8 cellular contexts compared by ENCODE assay signal in the genomic region with DNA sequence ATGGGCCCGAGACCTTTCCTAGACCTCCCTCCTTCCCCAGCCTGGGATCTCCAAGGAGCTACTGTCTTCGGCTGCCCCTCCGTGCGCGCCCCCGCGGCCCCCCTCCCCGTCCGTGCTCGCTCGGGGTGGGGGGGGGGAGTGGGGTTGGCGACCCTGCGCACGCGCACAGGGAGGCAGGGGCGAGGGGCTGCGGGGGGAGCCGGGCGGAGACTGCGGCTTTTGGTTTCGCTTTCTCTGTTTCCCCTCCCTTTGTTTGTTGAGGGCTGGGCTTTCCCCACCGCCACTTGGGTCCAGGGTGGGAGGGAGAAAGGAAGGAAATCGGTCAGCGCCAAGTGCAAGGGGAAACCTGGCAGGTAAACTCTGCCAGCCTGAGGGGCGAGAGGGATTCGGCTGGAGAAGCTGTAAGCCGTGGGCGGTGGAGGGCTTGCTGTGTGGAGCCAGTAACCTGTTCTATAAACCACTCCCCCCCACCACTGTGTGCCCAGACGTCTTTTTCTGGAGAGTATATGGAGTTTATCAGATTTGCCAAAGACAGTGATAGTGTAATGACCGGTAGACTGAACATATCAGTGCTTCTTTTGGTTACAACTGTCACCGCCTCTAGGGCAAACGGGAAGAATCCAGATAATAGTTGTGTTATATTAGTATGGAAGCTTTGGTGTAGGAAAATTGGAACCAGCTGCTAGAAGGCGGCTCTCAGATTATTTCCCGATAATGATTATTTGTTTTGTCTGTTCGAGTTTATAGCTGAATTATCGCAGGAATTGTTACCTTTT. TPM values are rescaled to one million over a fixed set of nuclear protein-coding genes. Genes with fewer than 3 reads are reported as not detected.
A peak's percentile ranks its signal among the peaks of the same experiment; 100 is the strongest.
DNase-seq lines count a peak whose midpoint lies in the region; ATAC-seq and TF ChIP-seq lines count a peak whose summit lies in the region.

No MANE protein-coding gene starts in this region.

- peak overlapping the region; percentile 99 for H3K9ac ChIP-seq in Loucy (ENCODE audit: low read depth, low read length, poor library complexity, severe bottlenecking)

- WGBS in adipose tissue, 3 donors, result 1 to 3% (median 2%) methylated on average over 24 to 36 of the region's 36 CpGs
- WGBS in aorta, 2 donors, result 1% methylated on average over 31 to 36 of the region's 36 CpGs

- H3K4me2 ChIP-seq in Loucy (ENCODE audit: low read depth, low read length, poor library complexity, severe bottlenecking), result peak overlapping the region; percentile 89

- peaks cover 34% of the 10 kb centered on the region for H3K36me3 ChIP-seq in Loucy (ENCODE audit: insufficient read depth, low read length)
- H3K36me3 ChIP-seq in right atrium auricular region, result peaks cover 26% of the 10 kb centered on the region
- no peaks in the 10 kb centered on the region for H3K36me3 ChIP-seq in aorta (ENCODE audit: control insufficient read depth in 1 of 2, insufficient read depth in 2 of 2, low read length in 1 of 2)

- H3K27me3 ChIP-seq in Loucy (ENCODE audit: insufficient read depth, low read length, poor library complexity, severe bottlenecking) (peaks cover 4% of the 10 kb centered on the region), right atrium auricular region (no peaks in the 10 kb centered on the region), aorta (ENCODE audit: control insufficient read depth in 1 of 2, insufficient read depth in 2 of 2, low read length in 1 of 2) (no peaks in the 10 kb centered on the region)

- DNase-seq in EH (ENCODE audit: low read depth) (peak; percentile 57), H4 (ENCODE audit: low spot score) (peak; percentile 44), T-helper 1 cell (peak; percentile 71 to 80 (median 77)), right atrium auricular region (ENCODE audit: low spot score) (no peak), renal cortical epithelial cell (ENCODE audit: low read depth) (peak; percentile 29), aorta (peak; percentile 73 to 84)

- TF ChIP-seq CTCF in Loucy (conservative IDR thresholded peaks at IDR 0.05; ENCODE audit: low read length) (no peak), right atrium auricular region (IDR thresholded peaks at IDR 0.05) (no peak)

- H3F3A ChIP-seq in Loucy (ENCODE audit: low read depth), result no peaks in the 10 kb centered on the region

- H3K9me2 ChIP-seq in Loucy (replicated peaks; ENCODE audit: low read depth, low read length), result no peaks in the 10 kb centered on the region

- ATAC-seq in aorta (ENCODE audit: low FRiP score), result peak; percentile 82

- peaks cover 80% of the 10 kb centered on the region for H3K79me2 ChIP-seq in Loucy (ENCODE audit: insufficient read depth, low read length)

- H3K4me1 ChIP-seq in Loucy (ENCODE audit: insufficient read depth, low read length, poor library complexity, severe bottlenecking) (peaks cover 54% of the 10 kb centered on the region), right atrium auricular region (peaks cover 0 to 55% of the 10 kb centered on the region in 2 donors), aorta (ENCODE audit: control insufficient read depth in 1 of 2, insufficient read depth in 2 of 2, low read length in 2 of 2) (peaks cover 0 to 12% of the 10 kb centered on the region in 2 donors)

- H3K4me3 ChIP-seq in Loucy (ENCODE audit: low read length, poor library complexity, severe bottlenecking) (peak overlapping the region; percentile 94), right atrium auricular region (peak overlapping the region; percentile 98 to 99), aorta (ENCODE audit: low read length in 2 of 2) (peak overlapping the region; percentile 90 to 97)

- H3K9me3 ChIP-seq in Loucy (ENCODE audit: insufficient read depth, low read depth, low read length) (no peaks in the 10 kb centered on the region), right atrium auricular region (no peaks in the 10 kb centered on the region), aorta (ENCODE audit: control insufficient read depth, low read length) (no peaks in the 10 kb centered on the region)

- intact Hi-C loops in aorta (cut with DNase I), result loop anchor here in 1 of 2 donors (5.0 kb wide), 1 partner anchor 52 kb away; the partner anchor contains the start of gene SMU1

- peak overlapping the region; percentile 83 for H2AFZ ChIP-seq in Loucy (ENCODE audit: low read length)

- peaks cover 55% of the 10 kb centered on the region for H4K20me1 ChIP-seq in Loucy (ENCODE audit: insufficient read depth, low read length, poor library complexity, severe bottlenecking)

- H3K27ac ChIP-seq in adipose tissue (ENCODE audit: low read depth, low read length) (peak overlapping the region; percentile 89), right atrium auricular region (peak overlapping the region; percentile 100), aorta (ENCODE audit: low read depth in 1 of 2, low read length in 2 of 2) (peak overlapping the region; percentile 83 to 95)

RNA-seq across cellular contexts. Expression of gene DNAJA1, which starts 0.7 kb away (rescaled TPM):
- total RNA-seq in H4 (2014; rRNA removed; shearing (Covaris generic)), result 158 and 253 TPM in 2 replicates
- polyA plus RNA-seq in adipose tissue (100 to 1,000 TPM in 2 of 3 donors, 10 to 100 TPM in 1; 35.6 to 127 (median 115) TPM), aorta (10 to 100 TPM; 39.5 to 78.1 TPM)
- total RNA-seq in right atrium auricular region (10 to 100 TPM; 64.4 to 74.9 TPM), renal cortical epithelial cell (130 and 185 TPM in 2 replicates), aorta (100 to 1,000 TPM in 1 of 2 donors, 10 to 100 TPM in 1; 89.8 to 101 TPM)

RNA-seq across cellular contexts. Expression of gene APTX, which starts 24.3 kb away (rescaled TPM):
- total RNA-seq in H4 (2014; rRNA removed; shearing (Covaris generic)), result 28.8 and 44.5 TPM in 2 replicates
- polyA plus RNA-seq in adipose tissue (10 to 100 TPM; 12.9 to 26.3 (median 19.0) TPM), aorta (10 to 100 TPM; 32.0 to 34.9 TPM)
- total RNA-seq in right atrium auricular region (10 to 100 TPM; 12.3 to 14.9 TPM), renal cortical epithelial cell (48.4 and 54.2 TPM in 2 replicates), aorta (10 to 100 TPM; 20.8 to 24.1 TPM)

RNA-seq across cellular contexts. Expression of gene SMU1, which starts 50.7 kb away (rescaled TPM):
- 31.8 and 32.0 TPM in 2 replicates for total RNA-seq in H4 (2014; rRNA removed; shearing (Covaris generic))
- polyA plus RNA-seq in adipose tissue (10 to 100 TPM in 2 of 3 donors, 1 to 10 TPM in 1; 4.7 to 13.9 (median 10.5) TPM), aorta (1 to 10 TPM; 8.3 to 8.5 TPM)
- total RNA-seq in right atrium auricular region (10 to 100 TPM; 11.4 to 12.2 TPM), renal cortical epithelial cell (36.1 and 45.7 TPM in 2 replicates), aorta (10 to 100 TPM; 15.8 to 18.7 TPM)
